ENCODE assay signal across 8 cellular contexts in the genomic region with DNA sequence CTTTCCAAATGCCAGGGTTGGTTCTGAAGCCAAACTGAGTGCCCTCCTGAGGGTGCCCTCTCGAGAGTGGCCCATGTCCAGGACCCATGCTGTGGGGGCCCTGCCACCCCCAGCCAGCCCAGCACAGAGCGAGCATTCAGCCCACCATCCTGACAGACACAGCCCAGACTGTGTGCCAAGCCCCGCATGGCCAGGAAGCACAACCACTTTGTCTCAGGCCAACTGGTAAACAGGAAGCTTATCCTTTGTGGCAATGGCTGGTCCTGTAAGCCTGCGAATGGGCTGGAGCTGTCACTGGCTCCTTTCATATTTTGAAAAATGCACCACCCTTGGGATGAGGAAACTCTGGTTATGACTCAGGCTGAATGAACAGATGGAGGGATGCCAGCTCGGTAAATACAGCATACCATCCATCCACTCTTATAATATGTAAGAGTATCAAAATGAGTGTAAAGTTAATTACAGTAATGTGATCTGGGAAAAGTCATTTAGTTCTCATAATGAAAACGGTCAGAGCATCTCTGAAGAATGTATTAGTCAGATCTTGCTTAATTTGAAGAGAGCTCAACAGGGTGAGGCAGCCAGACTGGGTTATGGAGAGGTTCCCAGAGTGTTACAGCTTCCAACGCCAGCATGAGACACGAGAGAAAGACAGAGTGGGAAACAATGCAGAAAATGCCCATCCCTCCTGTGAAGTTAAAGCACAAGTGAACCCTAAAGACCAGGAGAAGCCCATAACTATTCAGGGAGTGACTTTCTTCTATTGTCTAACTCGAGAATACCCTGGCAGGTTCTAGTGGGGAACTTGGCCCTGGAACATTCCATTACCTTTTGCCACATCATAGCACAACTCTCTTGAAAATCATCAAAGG.
DNase-seq lines count a peak whose midpoint lies in the region; ATAC-seq, FAIRE-seq and TF ChIP-seq lines count a peak whose summit lies in the region.

No MANE protein-coding gene starts in this region.

- intact Hi-C loops in heart right ventricle (cut with DNase I) (loop anchor here in 3 of 10 donors (5.0 kb wide), 2 partner anchors 49 to 66 kb away; partner anchors contain the start of gene STK17A (in 3 of the 3)), prostate gland (cut with DNase I) (loop anchor here (2.0 kb wide), 1 partner anchor 65 kb away; the partner anchor contains the start of gene STK17A)

- peak; percentile 96 for FAIRE-seq in RCC 7860 (lab: Jason Lieb, UNC)

- no peak overlapping the region for H3K4me3 ChIP-seq in HL-60 (replicated peaks; ENCODE audit: insufficient read depth, low read length)
- peak overlapping the region in 2 of 10 donors; percentile 17 to 21 for H3K4me3 ChIP-seq in heart right ventricle
- no peak overlapping the region for H3K4me3 ChIP-seq in prostate gland

- peaks cover 36 to 84% (median 70%) of the 10 kb centered on the region in 9 donors for H3K4me1 ChIP-seq in heart right ventricle
- H3K4me1 ChIP-seq in prostate gland (replicated peaks): peaks cover 9% of the 10 kb centered on the region

- H3K36me3 ChIP-seq in heart right ventricle (peaks cover 0 to 23% (median under 1%) of the 10 kb centered on the region in 9 donors), prostate gland (peaks cover 0 to 6% of the 10 kb centered on the region in 2 donors)

- ATAC-seq in GM18873 (IDR thresholded peaks at IDR 0.05; ENCODE audit: low FRiP score, unreplicated experiment): peak; percentile 14
- ATAC-seq in heart right ventricle: peak; percentile 56 to 82 (median 66)

- H3K27ac ChIP-seq in HL-60 (replicated peaks): peak overlapping the region; percentile 77
- H3K27ac ChIP-seq in heart right ventricle: peak overlapping the region; percentile 72 to 96 (median 90)
- H3K27ac ChIP-seq in prostate gland: peak overlapping the region; percentile 72 to 83

- 10 to 15% methylated on average over 9 of the region's 9 CpGs for WGBS in heart right ventricle, 2 donors
- WGBS in prostate gland: 8% methylated on average over 9 of the region's 9 CpGs

- no peak for TF ChIP-seq POLR2A in prostate gland (IDR thresholded peaks at IDR 0.05)

- TF ChIP-seq CTCF in AG09319 (IDR thresholded peaks at IDR 0.05; ENCODE audit: low read depth, low read length): no peak
- TF ChIP-seq CTCF in HL-60 (IDR thresholded peaks at IDR 0.05; ENCODE audit: insufficient read depth, low read length): no peak
- TF ChIP-seq CTCF in heart right ventricle (IDR thresholded peaks at IDR 0.05): no peak
- no peak for TF ChIP-seq CTCF in prostate gland (IDR thresholded peaks at IDR 0.05)

- H3K9me3 ChIP-seq in heart right ventricle (no peaks in the 10 kb centered on the region), prostate gland (no peaks in the 10 kb centered on the region)

- H3K27me3 ChIP-seq in HL-60 (ENCODE audit: insufficient read depth, poor library complexity, severe bottlenecking) (no peaks in the 10 kb centered on the region), heart right ventricle (no peaks in the 10 kb centered on the region), prostate gland (replicated peaks; ENCODE audit: insufficient read depth) (no peaks in the 10 kb centered on the region)

- DNase-seq in AG09319 (ENCODE audit: extremely low read depth, low read depth) (peak; percentile 100), HL-60 (ENCODE audit: low read depth in 1 of 2, low spot score in 1 of 2) (peak; percentile 38 to 76), RCC 7860 (ENCODE audit: low spot score) (peak; percentile 97), amygdala (lab: John Stamatoyannopoulos, UW) (peak in 52 of 56 donors; percentile 28 to 84 (median 62)), heart right ventricle (peak; percentile 43 to 45), prostate gland (ENCODE audit: low spot score) (peak; percentile 77), NCI-H510A (lab: John Stamatoyannopoulos, UW) (no peak)
